Comparison of ENCODE assay signal across 1 cellular context in the genomic region with DNA sequence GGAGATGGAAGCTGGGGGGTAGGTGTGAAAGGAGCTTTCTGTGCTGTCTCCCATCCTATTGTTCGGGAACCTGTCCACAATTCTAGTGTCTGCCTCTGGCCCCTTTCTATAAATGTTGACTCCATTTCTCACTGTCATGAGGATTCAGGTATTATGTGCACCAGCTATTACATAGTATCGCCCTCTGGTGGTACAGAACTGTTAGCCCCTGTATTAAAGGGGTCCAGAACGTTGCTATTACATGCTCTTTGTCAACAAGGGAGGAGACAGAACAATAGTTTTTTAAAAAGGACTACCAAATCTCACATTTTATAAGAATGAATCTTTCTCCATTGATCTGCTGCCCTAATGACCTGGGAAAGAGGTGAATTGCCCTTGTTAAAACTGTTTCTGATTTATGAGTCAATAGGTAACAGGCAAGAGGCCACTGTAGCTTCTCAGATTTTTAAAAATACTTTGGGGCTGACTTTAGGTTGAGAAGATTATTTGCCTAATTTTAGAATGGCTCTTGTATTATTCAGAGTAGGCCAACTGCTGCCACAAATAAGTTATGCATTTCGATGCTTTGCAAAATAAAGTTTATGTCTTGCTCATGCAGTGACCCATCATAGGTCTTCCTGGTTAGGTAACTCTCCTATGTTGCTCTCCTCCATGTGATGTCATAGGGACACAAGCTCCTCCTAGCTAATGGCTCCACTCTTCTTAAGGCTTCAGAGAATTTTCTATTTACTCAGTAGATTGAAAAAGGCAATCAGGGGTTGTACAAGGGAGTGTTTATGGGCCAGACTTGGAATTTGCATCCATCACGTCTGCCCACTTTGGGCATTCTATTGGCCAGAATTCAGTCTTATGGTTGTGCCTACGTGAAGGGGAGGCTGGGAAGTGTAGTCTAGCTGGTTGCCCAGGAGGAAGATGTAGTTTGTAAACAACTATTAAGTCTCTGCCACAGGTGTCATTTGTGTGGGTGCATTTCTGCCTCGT.
TF ChIP-seq lines count a peak whose summit lies in the region.

No MANE protein-coding gene starts in this region.

TF ChIP-seq in K562, 482 proteins besides CTCF, POLR2A, EP300 and RAD21 (continued from another document):
- TF ChIP-seq, protein P1, sequence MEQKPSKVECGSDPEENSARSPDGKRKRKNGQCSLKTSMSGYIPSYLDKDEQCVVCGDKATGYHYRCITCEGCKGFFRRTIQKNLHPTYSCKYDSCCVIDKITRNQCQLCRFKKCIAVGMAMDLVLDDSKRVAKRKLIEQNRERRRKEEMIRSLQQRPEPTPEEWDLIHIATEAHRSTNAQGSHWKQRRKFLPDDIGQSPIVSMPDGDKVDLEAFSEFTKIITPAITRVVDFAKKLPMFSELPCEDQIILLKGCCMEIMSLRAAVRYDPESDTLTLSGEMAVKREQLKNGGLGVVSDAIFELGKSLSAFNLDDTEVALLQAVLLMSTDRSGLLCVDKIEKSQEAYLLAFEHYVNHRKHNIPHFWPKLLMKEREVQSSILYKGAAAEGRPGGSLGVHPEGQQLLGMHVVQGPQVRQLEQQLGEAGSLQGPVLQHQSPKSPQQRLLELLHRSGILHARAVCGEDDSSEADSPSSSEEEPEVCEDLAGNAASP (IDR thresholded peaks at IDR 0.05): no peak
- TF ChIP-seq, protein P2, sequence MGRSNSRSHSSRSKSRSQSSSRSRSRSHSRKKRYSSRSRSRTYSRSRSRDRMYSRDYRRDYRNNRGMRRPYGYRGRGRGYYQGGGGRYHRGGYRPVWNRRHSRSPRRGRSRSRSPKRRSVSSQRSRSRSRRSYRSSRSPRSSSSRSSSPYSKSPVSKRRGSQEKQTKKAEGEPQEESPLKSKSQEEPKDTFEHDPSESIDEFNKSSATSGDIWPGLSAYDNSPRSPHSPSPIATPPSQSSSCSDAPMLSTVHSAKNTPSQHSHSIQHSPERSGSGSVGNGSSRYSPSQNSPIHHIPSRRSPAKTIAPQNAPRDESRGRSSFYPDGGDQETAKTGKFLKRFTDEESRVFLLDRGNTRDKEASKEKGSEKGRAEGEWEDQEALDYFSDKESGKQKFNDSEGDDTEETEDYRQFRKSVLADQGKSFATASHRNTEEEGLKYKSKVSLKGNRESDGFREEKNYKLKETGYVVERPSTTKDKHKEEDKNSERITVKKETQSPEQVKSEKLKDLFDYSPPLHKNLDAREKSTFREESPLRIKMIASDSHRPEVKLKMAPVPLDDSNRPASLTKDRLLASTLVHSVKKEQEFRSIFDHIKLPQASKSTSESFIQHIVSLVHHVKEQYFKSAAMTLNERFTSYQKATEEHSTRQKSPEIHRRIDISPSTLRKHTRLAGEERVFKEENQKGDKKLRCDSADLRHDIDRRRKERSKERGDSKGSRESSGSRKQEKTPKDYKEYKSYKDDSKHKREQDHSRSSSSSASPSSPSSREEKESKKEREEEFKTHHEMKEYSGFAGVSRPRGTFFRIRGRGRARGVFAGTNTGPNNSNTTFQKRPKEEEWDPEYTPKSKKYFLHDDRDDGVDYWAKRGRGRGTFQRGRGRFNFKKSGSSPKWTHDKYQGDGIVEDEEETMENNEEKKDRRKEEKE (IDR thresholded peaks at IDR 0.05; ENCODE audit: borderline replicate concordance in 1 of 2, control insufficient read depth in 1 of 2, low read depth in 2 of 2, low read length in 1 of 2): no peak
- TF ChIP-seq, protein P3, sequence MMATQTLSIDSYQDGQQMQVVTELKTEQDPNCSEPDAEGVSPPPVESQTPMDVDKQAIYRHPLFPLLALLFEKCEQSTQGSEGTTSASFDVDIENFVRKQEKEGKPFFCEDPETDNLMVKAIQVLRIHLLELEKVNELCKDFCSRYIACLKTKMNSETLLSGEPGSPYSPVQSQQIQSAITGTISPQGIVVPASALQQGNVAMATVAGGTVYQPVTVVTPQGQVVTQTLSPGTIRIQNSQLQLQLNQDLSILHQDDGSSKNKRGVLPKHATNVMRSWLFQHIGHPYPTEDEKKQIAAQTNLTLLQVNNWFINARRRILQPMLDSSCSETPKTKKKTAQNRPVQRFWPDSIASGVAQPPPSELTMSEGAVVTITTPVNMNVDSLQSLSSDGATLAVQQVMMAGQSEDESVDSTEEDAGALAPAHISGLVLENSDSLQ (IDR thresholded peaks at IDR 0.05): peak; percentile 71
- TF ChIP-seq CEBPG (CRISPR knock-in tag; IDR thresholded peaks at IDR 0.05): no peak
- no peak for TF ChIP-seq CEBPG (tag; conservative IDR thresholded peaks at IDR 0.05 in 1 of 2, IDR thresholded peaks at IDR 0.05 in 1 of 2)
- TF ChIP-seq CAMTA2 (CRISPR knock-in tag; conservative IDR thresholded peaks at IDR 0.05): no peak
- TF ChIP-seq MAZ (CRISPR knock-in tag; conservative IDR thresholded peaks at IDR 0.05 in 1 of 2, IDR thresholded peaks at IDR 0.05 in 1 of 2): peak in 1 of 2 experiments; percentile 57; a peak in 1 of 4 replicates
- TF ChIP-seq, protein P4, sequence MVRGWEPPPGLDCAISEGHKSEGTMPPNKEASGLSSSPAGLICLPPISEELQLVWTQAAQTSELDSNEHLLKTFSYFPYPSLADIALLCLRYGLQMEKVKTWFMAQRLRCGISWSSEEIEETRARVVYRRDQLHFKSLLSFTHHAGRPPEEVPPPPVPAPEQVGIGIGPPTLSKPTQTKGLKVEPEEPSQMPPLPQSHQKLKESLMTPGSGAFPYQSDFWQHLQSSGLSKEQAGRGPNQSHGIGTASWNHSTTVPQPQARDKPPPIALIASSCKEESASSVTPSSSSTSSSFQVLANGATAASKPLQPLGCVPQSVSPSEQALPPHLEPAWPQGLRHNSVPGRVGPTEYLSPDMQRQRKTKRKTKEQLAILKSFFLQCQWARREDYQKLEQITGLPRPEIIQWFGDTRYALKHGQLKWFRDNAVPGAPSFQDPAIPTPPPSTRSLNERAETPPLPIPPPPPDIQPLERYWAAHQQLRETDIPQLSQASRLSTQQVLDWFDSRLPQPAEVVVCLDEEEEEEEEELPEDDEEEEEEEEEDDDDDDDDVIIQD (CRISPR knock-in tag; IDR thresholded peaks at IDR 0.05): no peak
- 0 out of 2 replicates have a peak, but pooled peaks have one; percentile 26 for TF ChIP-seq ARID2 (IDR thresholded peaks at IDR 0.05)
- TF ChIP-seq SMC3 (conservative IDR thresholded peaks at IDR 0.05; ENCODE audit: insufficient read depth, low read depth, low read length): peak; percentile 53; the same call in 1 of the 2 replicates
- TF ChIP-seq KAT2B (IDR thresholded peaks at IDR 0.05; ENCODE audit: low read depth, low read length): no peak
- no peak for TF ChIP-seq CBX1 (IDR thresholded peaks at IDR 0.05; ENCODE audit: low read depth)
- no peak for TF ChIP-seq POU5F1 (IDR thresholded peaks at IDR 0.05; ENCODE audit: borderline replicate concordance, low read depth, low read length, partially characterized antibody)
- no peak for TF ChIP-seq ZEB2 (IDR thresholded peaks at IDR 0.05)
- no peak for TF ChIP-seq ATF1 (CRISPR knock-in tag; IDR thresholded peaks at IDR 0.05)
- TF ChIP-seq ATF1 (tag; IDR thresholded peaks at IDR 0.05): no peak
- no peak for TF ChIP-seq ZSCAN32 (CRISPR knock-in tag; IDR thresholded peaks at IDR 0.05)
- TF ChIP-seq, protein P5, sequence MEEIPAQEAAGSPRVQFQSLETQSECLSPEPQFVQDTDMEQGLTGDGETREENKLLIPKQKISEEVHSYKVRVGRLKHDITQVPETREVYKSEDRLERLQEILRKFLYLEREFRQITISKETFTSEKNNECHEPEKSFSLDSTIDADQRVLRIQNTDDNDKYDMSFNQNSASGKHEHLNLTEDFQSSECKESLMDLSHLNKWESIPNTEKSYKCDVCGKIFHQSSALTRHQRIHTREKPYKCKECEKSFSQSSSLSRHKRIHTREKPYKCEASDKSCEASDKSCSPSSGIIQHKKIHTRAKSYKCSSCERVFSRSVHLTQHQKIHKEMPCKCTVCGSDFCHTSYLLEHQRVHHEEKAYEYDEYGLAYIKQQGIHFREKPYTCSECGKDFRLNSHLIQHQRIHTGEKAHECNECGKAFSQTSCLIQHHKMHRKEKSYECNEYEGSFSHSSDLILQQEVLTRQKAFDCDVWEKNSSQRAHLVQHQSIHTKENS (CRISPR knock-in tag; IDR thresholded peaks at IDR 0.05): no peak
- no peak for TF ChIP-seq ZNF324 (CRISPR knock-in tag; IDR thresholded peaks at IDR 0.05)
- TF ChIP-seq STAG1 (CRISPR knock-in tag; IDR thresholded peaks at IDR 0.05; ENCODE audit: borderline replicate concordance): no peak
- TF ChIP-seq KLF16 (IDR thresholded peaks at IDR 0.05): peak; percentile 51
- no peak for TF ChIP-seq PHTF2 (CRISPR knock-in tag; IDR thresholded peaks at IDR 0.05)
- TF ChIP-seq, protein P6, sequence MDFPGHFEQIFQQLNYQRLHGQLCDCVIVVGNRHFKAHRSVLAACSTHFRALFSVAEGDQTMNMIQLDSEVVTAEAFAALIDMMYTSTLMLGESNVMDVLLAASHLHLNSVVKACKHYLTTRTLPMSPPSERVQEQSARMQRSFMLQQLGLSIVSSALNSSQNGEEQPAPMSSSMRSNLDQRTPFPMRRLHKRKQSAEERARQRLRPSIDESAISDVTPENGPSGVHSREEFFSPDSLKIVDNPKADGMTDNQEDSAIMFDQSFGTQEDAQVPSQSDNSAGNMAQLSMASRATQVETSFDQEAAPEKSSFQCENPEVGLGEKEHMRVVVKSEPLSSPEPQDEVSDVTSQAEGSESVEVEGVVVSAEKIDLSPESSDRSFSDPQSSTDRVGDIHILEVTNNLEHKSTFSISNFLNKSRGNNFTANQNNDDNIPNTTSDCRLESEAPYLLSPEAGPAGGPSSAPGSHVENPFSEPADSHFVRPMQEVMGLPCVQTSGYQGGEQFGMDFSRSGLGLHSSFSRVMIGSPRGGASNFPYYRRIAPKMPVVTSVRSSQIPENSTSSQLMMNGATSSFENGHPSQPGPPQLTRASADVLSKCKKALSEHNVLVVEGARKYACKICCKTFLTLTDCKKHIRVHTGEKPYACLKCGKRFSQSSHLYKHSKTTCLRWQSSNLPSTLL (IDR thresholded peaks at IDR 0.05): no peak
- 0 out of 2 replicates have a peak, but pooled peaks have one; percentile 25 for TF ChIP-seq ATF7 (IDR thresholded peaks at IDR 0.05)
- TF ChIP-seq MEIS2 (IDR thresholded peaks at IDR 0.05; ENCODE audit: partially characterized antibody): peak; percentile 47
- TF ChIP-seq ARNT (IDR thresholded peaks at IDR 0.05): 0 out of 4 replicates have a peak, but pooled peaks of 1 of the 2 experiments have one; percentile 38
- peak; percentile 78 to 82 for TF ChIP-seq FOXK2 (conservative IDR thresholded peaks at IDR 0.05 in 1 of 2, IDR thresholded peaks at IDR 0.05 in 1 of 2; ENCODE audit: low read depth in 2 of 2)
- TF ChIP-seq FOXA3 (CRISPR knock-in tag; conservative IDR thresholded peaks at IDR 0.05 in 1 of 2, IDR thresholded peaks at IDR 0.05 in 1 of 2): peak; percentile 83 to 88
- TF ChIP-seq, protein P7, sequence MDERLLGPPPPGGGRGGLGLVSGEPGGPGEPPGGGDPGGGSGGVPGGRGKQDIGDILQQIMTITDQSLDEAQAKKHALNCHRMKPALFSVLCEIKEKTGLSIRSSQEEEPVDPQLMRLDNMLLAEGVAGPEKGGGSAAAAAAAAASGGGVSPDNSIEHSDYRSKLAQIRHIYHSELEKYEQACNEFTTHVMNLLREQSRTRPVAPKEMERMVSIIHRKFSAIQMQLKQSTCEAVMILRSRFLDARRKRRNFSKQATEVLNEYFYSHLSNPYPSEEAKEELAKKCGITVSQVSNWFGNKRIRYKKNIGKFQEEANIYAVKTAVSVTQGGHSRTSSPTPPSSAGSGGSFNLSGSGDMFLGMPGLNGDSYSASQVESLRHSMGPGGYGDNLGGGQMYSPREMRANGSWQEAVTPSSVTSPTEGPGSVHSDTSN (CRISPR knock-in tag; IDR thresholded peaks at IDR 0.05; ENCODE audit: low read depth): no peak
- TF ChIP-seq, protein P7 (tag; conservative IDR thresholded peaks at IDR 0.05; ENCODE audit: low read depth): peak; percentile 62
- TF ChIP-seq ZNF274 (IDR thresholded peaks at IDR 0.05; ENCODE audit: borderline replicate concordance, low read depth, low read length): no peak
